Comparison of ENCODE assay signal across 21 cellular contexts in the genomic region with DNA sequence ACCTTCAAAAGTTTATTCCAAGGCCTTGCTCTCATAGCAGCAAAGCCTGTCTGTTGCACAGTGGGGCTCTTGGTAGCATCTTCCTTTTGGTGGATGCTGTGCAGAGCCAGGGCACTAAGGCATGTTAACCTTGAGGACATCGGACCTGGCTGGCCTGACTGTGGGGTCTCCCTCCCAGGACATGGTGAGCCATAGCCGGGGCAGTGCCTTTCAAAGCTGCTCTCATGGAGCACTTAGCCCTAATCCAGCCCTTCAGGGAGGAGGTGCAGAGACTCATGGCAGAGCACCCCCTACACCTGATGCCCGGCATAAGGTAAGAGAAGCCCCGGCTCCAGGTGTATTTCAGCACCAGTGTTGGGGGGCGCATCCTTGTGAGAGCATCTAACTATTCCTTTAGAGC.
DNase-seq lines count a peak whose midpoint lies in the region; ATAC-seq and TF ChIP-seq lines count a peak whose summit lies in the region.
"Had no signal": no experiment of that assay in that cellular context is flagged by ENCODE, and none has a peak within 500 bp of the region (broad histone marks: within the 10 kb centered on the region; RNA-seq: fewer than 3 reads in every experiment).

No MANE protein-coding gene starts in this region.

- no peak for TF ChIP-seq EP300 in sigmoid colon (IDR thresholded peaks at IDR 0.05)

- no peak for ATAC-seq in HG03159 (IDR thresholded peaks at IDR 0.05; ENCODE audit: unreplicated experiment)
- ATAC-seq: GM12878 had no signal

- 93% methylated on average over 5 of the region's 5 CpGs for WGBS in sigmoid colon, 2 donors

- H3K4me3 ChIP-seq in sigmoid colon: no peak overlapping the region
- H3K4me3 ChIP-seq: BLaER1, GM12878 had no signal

- no peak for DNase-seq in HFFc6
- DNase-seq in chondrocyte (ENCODE audit: low spot score): peak; percentile 86
- DNase-seq in mesenteric fat pad (ENCODE audit: low spot score): peak; percentile 67
- DNase-seq in sigmoid colon: peak; percentile 59
- no peak for DNase-seq in pons (ENCODE audit: low spot score)
- DNase-seq in DMS79 (lab: John Stamatoyannopoulos, UW): no peak
- DNase-seq: 8988T; ACHN; BE2C; C1 segment of cervical spinal cord; CD4-positive, alpha-beta memory T cell; CD4-positive, CD25-positive, alpha-beta regulatory T cell; CD8-positive, alpha-beta memory T cell; COR-L47; DND-41; EL; GDM1 had no signal

- intact Hi-C loops in sigmoid colon (cut with DNase I): no loop called here

- H3K27ac ChIP-seq in sigmoid colon: no peak overlapping the region
- H3K27ac ChIP-seq: BLaER1 had no signal

- H3K36me3 Mint-ChIP-seq in HFFc6 (ENCODE audit: low read depth): no peaks in the 10 kb centered on the region
- H3K36me3 Mint-ChIP-seq in chondrocyte (ENCODE audit: low read depth): no peaks in the 10 kb centered on the region
- H3K36me3 Mint-ChIP-seq: CD14-positive monocyte; CD4-positive, CD25-positive, alpha-beta regulatory T cell; CD8-positive, alpha-beta memory T cell had no signal

- H3K4me1 Mint-ChIP-seq in HFFc6 (ENCODE audit: low read depth) (no peaks in the 10 kb centered on the region), chondrocyte (ENCODE audit: low read depth) (no peaks in the 10 kb centered on the region)
- H3K4me1 Mint-ChIP-seq: CD14-positive monocyte; CD4-positive, alpha-beta memory T cell; CD4-positive, CD25-positive, alpha-beta regulatory T cell; CD8-positive, alpha-beta memory T cell had no signal

- peaks cover 51% of the 10 kb centered on the region for H3K9me3 Mint-ChIP-seq in HFFc6
- peaks cover 37% of the 10 kb centered on the region for H3K9me3 Mint-ChIP-seq in chondrocyte (ENCODE audit: low read depth)

- H3K9me3 ChIP-seq in sigmoid colon: peaks cover 0 to 15% (median 1%) of the 10 kb centered on the region in 4 donors
- H3K9me3 ChIP-seq: BE2C had no signal

- no peak overlapping the region for H3K27ac Mint-ChIP-seq in HFFc6
- no peak overlapping the region for H3K27ac Mint-ChIP-seq in chondrocyte (ENCODE audit: unreplicated experiment)
- H3K27ac Mint-ChIP-seq: CD14-positive monocyte; CD4-positive, alpha-beta memory T cell; CD4-positive, CD25-positive, alpha-beta regulatory T cell; CD8-positive, alpha-beta memory T cell had no signal

- no peak overlapping the region for H3K4me3 Mint-ChIP-seq in HFFc6
- no peak overlapping the region for H3K4me3 Mint-ChIP-seq in chondrocyte (ENCODE audit: unreplicated experiment)
- H3K4me3 Mint-ChIP-seq: CD14-positive monocyte; CD4-positive, alpha-beta memory T cell; CD4-positive, CD25-positive, alpha-beta regulatory T cell; CD8-positive, alpha-beta memory T cell had no signal

- no peak for TF ChIP-seq POLR2A in sigmoid colon (IDR thresholded peaks at IDR 0.05)

- TF ChIP-seq CTCF in HFFc6 (IDR thresholded peaks at IDR 0.05): 0 out of 2 replicates have a peak, but pooled peaks have one; percentile 7
- TF ChIP-seq CTCF in chondrocyte (IDR thresholded peaks at IDR 0.05): no peak
- no peak for TF ChIP-seq CTCF in sigmoid colon (IDR thresholded peaks at IDR 0.05)

- no peaks in the 10 kb centered on the region for H3K4me1 ChIP-seq in sigmoid colon
- H3K4me1 ChIP-seq: BE2C, BLaER1 had no signal

- H3K27me3 ChIP-seq in sigmoid colon: no peaks in the 10 kb centered on the region
- H3K27me3 ChIP-seq: BE2C, BLaER1 had no signal

- H3K27me3 Mint-ChIP-seq in HFFc6 (ENCODE audit: insufficient read depth): no peaks in the 10 kb centered on the region; the same call in 1 of the 2 replicates
- H3K27me3 Mint-ChIP-seq in chondrocyte (ENCODE audit: low read depth): no peaks in the 10 kb centered on the region
- H3K27me3 Mint-ChIP-seq: CD4-positive, alpha-beta memory T cell; CD4-positive, CD25-positive, alpha-beta regulatory T cell; CD8-positive, alpha-beta memory T cell had no signal

- no peaks in the 10 kb centered on the region for H3K36me3 ChIP-seq in sigmoid colon
- H3K36me3 ChIP-seq: BE2C, BLaER1 had no signal

Comparison
In these comparisons a context has a peak if more than half of its experiments do, and no peak if none do; other contexts are left out.
1. DNase-seq: peak in chondrocyte (single experiment), mesenteric fat pad (single experiment) and sigmoid colon (single experiment); none in HFFc6 (single experiment), pons (single experiment) and DMS79 (single experiment).